33 cellular contexts compared by ENCODE assay signal in genomic region chr6:106727480-106728153, GRCh38.
DNase-seq lines count a peak whose midpoint lies in the region; ATAC-seq, FAIRE-seq and TF ChIP-seq lines count a peak whose summit lies in the region.
"Had no signal": no experiment of that assay in that cellular context is flagged by ENCODE, and none has a peak within 500 bp of the region (broad histone marks: within the 10 kb centered on the region; RNA-seq: fewer than 3 reads in every experiment).

No MANE protein-coding gene starts in this region.

- intact Hi-C loops in prostate gland (cut with DNase I): no loop called here

- no peak for FAIRE-seq in A549 (lab: Jason Lieb, UNC)
- FAIRE-seq: GM19239, small intestine had no signal

- no peak for TF ChIP-seq EP300 in A549 (IDR thresholded peaks at IDR 0.05)

- no peak for ATAC-seq in A549
- ATAC-seq in GM21515 (IDR thresholded peaks at IDR 0.05; ENCODE audit: unreplicated experiment): no peak

- no peak for TF ChIP-seq POLR2A in A549 (IDR thresholded peaks at IDR 0.05; ENCODE audit: low read length)
- no peak for TF ChIP-seq POLR2A in prostate gland (IDR thresholded peaks at IDR 0.05)

- no peaks in the 10 kb centered on the region for H3K36me3 ChIP-seq in prostate gland
- H3K36me3 ChIP-seq: ovary, suprapubic skin, upper lobe of right lung had no signal

- H3K4me3 ChIP-seq in A549 (no peak overlapping the region), choroid plexus epithelial cell (ENCODE audit: low read depth, low read length) (no peak overlapping the region), prostate gland (no peak overlapping the region)
- H3K4me3 ChIP-seq: coronary artery, ovary, suprapubic skin, upper lobe of right lung had no signal

- H3K27ac ChIP-seq in A549: peak overlapping the region; percentile 61 to 78; a peak in 5 of 6 replicates
- H3K27ac ChIP-seq in prostate gland: no peak overlapping the region
- H3K27ac ChIP-seq: 22Rv1, coronary artery, epithelial cell of prostate, ovary, suprapubic skin, upper lobe of right lung had no signal

- 77% methylated on average over 3 of the region's 3 CpGs for WGBS in A549 (ENCODE audit: missing lambda C conversion rate)
- WGBS in prostate gland: 73% methylated on average over 3 of the region's 3 CpGs

- TF ChIP-seq CTCF in A549 (IDR thresholded peaks at IDR 0.05): no peak
- no peak for TF ChIP-seq CTCF in choroid plexus epithelial cell (conservative IDR thresholded peaks at IDR 0.05; ENCODE audit: low read depth, low read length)
- TF ChIP-seq CTCF in prostate gland (IDR thresholded peaks at IDR 0.05): no peak

- TF ChIP-seq RAD21 in A549 (conservative IDR thresholded peaks at IDR 0.05 in 1 of 2, IDR thresholded peaks at IDR 0.05 in 1 of 2): no peak

- no peak overlapping the region for H3K4me2 ChIP-seq in A549

- POLR2A ChIA-PET in A549 (lab: Yijun Ruan, JAX): no interaction called here

- CTCF ChIA-PET in A549 (lab: Yijun Ruan, JAX): interaction anchor here (0.8 to 1.3 kb wide), 2 partner anchors 10 to 32 kb away, joined by 3 to 5 read pairs; no protein-coding TSS in a partner anchor

- DNase-seq in DMS 273 (lab: John Stamatoyannopoulos, UW; ENCODE audit: unreplicated experiment) (peak; percentile 26), DMS 273 treated with DMSO at 0.1 percent for 48 hours (lab: John Stamatoyannopoulos, UW) (no peak), A549 (ENCODE audit: low read depth in 1 of 2, low spot score in 1 of 2) (no peak), NCI-H345 (lab: John Stamatoyannopoulos, UW) (peak; percentile 60), choroid plexus epithelial cell (ENCODE audit: low read depth) (peak; percentile 2), prostate gland (ENCODE audit: low spot score) (no peak)
- no peak for DNase-seq in stimulated activated CD4-positive, alpha-beta T cell treated with anti-CD3 and anti-CD28 coated beads, Interleukin-4, amount 100 ng/mL, for 1 hour
- DNase-seq: activated CD4-positive, alpha-beta T cell treated with anti-CD3 and anti-CD28 coated beads, Interleukin-2, amount 50 U/mL, for 1 hour; activated CD4-positive, CD25-positive, alpha-beta regulatory T cell; activated gamma-delta T cell; activated naive CD8-positive, alpha-beta T cell treated with anti-CD3 and anti-CD28 coated beads, Interleukin-2, amount 10 ng/mL, durations not matched to agents 7 days and 5 days; activated T-cell treated with anti-CD3 and anti-CD28 coated beads, Interleukin-2, amount 50 U/mL, for 24 hours; aorta; Caco-2; effector CD8-positive, alpha-beta T cell; GOT3; KG1; mesendoderm; MM.1S; NCI-H1436; NCI-H2081; NCI-H774; ovary; retina; small intestine; stimulated activated naive CD4-positive, alpha-beta T cell treated with Interleukin-2 at 50 U/mL for 16 hours had no signal

- no peaks in the 10 kb centered on the region for H3K9me3 ChIP-seq in A549
- no peaks in the 10 kb centered on the region for H3K9me3 ChIP-seq in prostate gland
- H3K9me3 ChIP-seq: Caco-2, ovary, suprapubic skin, upper lobe of right lung had no signal

- H3K4me1 ChIP-seq in A549 (peaks cover 71% of the 10 kb centered on the region), prostate gland (replicated peaks) (no peaks in the 10 kb centered on the region)
- H3K4me1 ChIP-seq: Caco-2, upper lobe of right lung had no signal

- no peaks in the 10 kb centered on the region for H3K27me3 ChIP-seq in prostate gland (replicated peaks; ENCODE audit: insufficient read depth)
- H3K27me3 ChIP-seq: ovary, suprapubic skin, upper lobe of right lung had no signal

TF ChIP-seq in A549, 52 proteins besides CTCF, POLR2A, EP300 and RAD21:
- TF ChIP-seq ZNF302 (CRISPR knock-in tag; IDR thresholded peaks at IDR 0.05) (no peak), KDM1A (IDR thresholded peaks at IDR 0.05; ENCODE audit: low read depth) (no peak), PHF8 (IDR thresholded peaks at IDR 0.05; ENCODE audit: borderline replicate concordance, low read depth) (no peak)
TF ChIP-seq in A549: peak in this region for 0.

Comparison
In these comparisons a context has a peak if more than half of its experiments do, and no peak if none do; other contexts are left out.
1. DNase-seq: peak in DMS 273 (single experiment), NCI-H345 (single experiment) and choroid plexus epithelial cell (single experiment); none in DMS 273 treated with DMSO at 0.1 percent for 48 hours (single experiment), A549 (0 of 2), prostate gland (single experiment) and stimulated activated CD4-positive, alpha-beta T cell treated with anti-CD3 and anti-CD28 coated beads, Interleukin-4, amount 100 ng/mL, for 1 hour (single experiment).
2. H3K27ac ChIP-seq: peak in A549 (2 of 2); none in prostate gland (0 of 2).